24 cellular contexts compared by ENCODE assay signal in the genomic region with DNA sequence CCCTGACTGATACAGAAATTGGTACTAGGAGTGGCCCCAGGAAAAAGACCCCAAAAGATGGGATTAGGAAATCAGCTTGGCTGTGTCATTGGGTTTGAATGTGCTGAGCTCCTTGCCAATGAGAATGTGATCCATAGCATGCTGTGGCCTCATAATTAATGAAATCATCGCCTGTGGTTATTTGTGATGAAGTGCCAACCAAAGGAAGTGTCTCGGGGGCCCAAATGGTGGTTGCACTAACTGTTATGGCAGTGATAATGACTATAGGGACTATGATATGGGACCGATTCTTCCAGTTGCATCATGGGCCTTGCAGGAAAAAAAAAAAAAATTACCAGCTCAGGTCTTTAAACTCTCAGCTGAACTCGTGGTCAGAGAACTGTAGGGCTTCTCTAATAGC. TPM values are rescaled to one million over a fixed set of nuclear protein-coding genes. Genes with fewer than 3 reads are reported as not detected.
DNase-seq lines count a peak whose midpoint lies in the region; ATAC-seq, FAIRE-seq and TF ChIP-seq lines count a peak whose summit lies in the region.
"Had no signal": no experiment of that assay in that cellular context is flagged by ENCODE, and none has a peak within 500 bp of the region (broad histone marks: within the 10 kb centered on the region; RNA-seq: fewer than 3 reads in every experiment).

No MANE protein-coding gene starts in this region.

- FAIRE-seq in small intestine (lab: Jason Lieb, UNC), result no peak
- FAIRE-seq: GM12892, GM18507 had no signal

- peak overlapping the region; percentile 43 for H3K27ac Mint-ChIP-seq in activated CD8-positive, alpha-beta memory T cell treated with anti-CD3 and anti-CD28 coated beads, Interleukin-2, amount 10 ng/mL, durations not matched to agents 7 days and 5 days
- peak overlapping the region; percentile 59 to 96 (median 92) for H3K27ac Mint-ChIP-seq in CD8-positive, alpha-beta memory T cell
- peak overlapping the region; percentile 55 for H3K27ac Mint-ChIP-seq in activated CD8-positive, alpha-beta T cell treated with anti-CD3 and anti-CD28 coated beads for 36 hours
- H3K27ac Mint-ChIP-seq in memory B cell, result peak overlapping the region; percentile 85

- H3K27me3 Mint-ChIP-seq in activated CD8-positive, alpha-beta memory T cell treated with anti-CD3 and anti-CD28 coated beads, Interleukin-2, amount 10 ng/mL, durations not matched to agents 7 days and 5 days, result no peaks in the 10 kb centered on the region
- no peaks in the 10 kb centered on the region for H3K27me3 Mint-ChIP-seq in CD8-positive, alpha-beta memory T cell
- H3K27me3 Mint-ChIP-seq in activated CD8-positive, alpha-beta T cell treated with anti-CD3 and anti-CD28 coated beads for 36 hours, result no peaks in the 10 kb centered on the region
- no peaks in the 10 kb centered on the region for H3K27me3 Mint-ChIP-seq in memory B cell
- H3K27me3 Mint-ChIP-seq: CD4-positive, CD25-positive, alpha-beta regulatory T cell had no signal

- H3K4me3 Mint-ChIP-seq in activated CD8-positive, alpha-beta memory T cell treated with anti-CD3 and anti-CD28 coated beads, Interleukin-2, amount 10 ng/mL, durations not matched to agents 7 days and 5 days, result no peak overlapping the region
- H3K4me3 Mint-ChIP-seq in CD8-positive, alpha-beta memory T cell, result peak overlapping the region; percentile 11 to 76 (median 55)
- no peak overlapping the region for H3K4me3 Mint-ChIP-seq in activated CD8-positive, alpha-beta T cell treated with anti-CD3 and anti-CD28 coated beads for 36 hours
- no peak overlapping the region for H3K4me3 Mint-ChIP-seq in memory B cell
- H3K4me3 Mint-ChIP-seq: CD4-positive, CD25-positive, alpha-beta regulatory T cell had no signal

- H3K36me3 Mint-ChIP-seq in activated CD8-positive, alpha-beta memory T cell treated with anti-CD3 and anti-CD28 coated beads, Interleukin-2, amount 10 ng/mL, durations not matched to agents 7 days and 5 days, result no peaks in the 10 kb centered on the region
- H3K36me3 Mint-ChIP-seq in CD8-positive, alpha-beta memory T cell, result no peaks in the 10 kb centered on the region
- no peaks in the 10 kb centered on the region for H3K36me3 Mint-ChIP-seq in activated CD8-positive, alpha-beta T cell treated with anti-CD3 and anti-CD28 coated beads for 36 hours (ENCODE audit: low read depth)
- H3K36me3 Mint-ChIP-seq in memory B cell, result no peaks in the 10 kb centered on the region
- H3K36me3 Mint-ChIP-seq: CD4-positive, CD25-positive, alpha-beta regulatory T cell had no signal

- peaks cover 28% of the 10 kb centered on the region for H3K4me1 Mint-ChIP-seq in activated CD8-positive, alpha-beta memory T cell treated with anti-CD3 and anti-CD28 coated beads, Interleukin-2, amount 10 ng/mL, durations not matched to agents 7 days and 5 days
- peaks cover 21% of the 10 kb centered on the region in 3 donors for H3K4me1 Mint-ChIP-seq in CD8-positive, alpha-beta memory T cell
- H3K4me1 Mint-ChIP-seq in activated CD8-positive, alpha-beta T cell treated with anti-CD3 and anti-CD28 coated beads for 36 hours (ENCODE audit: low read depth), result peaks cover 22% of the 10 kb centered on the region
- peaks cover 2% of the 10 kb centered on the region for H3K4me1 Mint-ChIP-seq in memory B cell

- H3K9me3 ChIP-seq in CD8-positive, alpha-beta memory T cell (ENCODE audit: low read length), result no peaks in the 10 kb centered on the region
- no peaks in the 10 kb centered on the region for H3K9me3 ChIP-seq in small intestine (ENCODE audit: control insufficient read depth, low read depth)
- H3K9me3 ChIP-seq: BE2C, SJCRH30 had no signal

- POLR2A ChIA-PET in CD8-positive, alpha-beta memory T cell (lab: Charles Lee), result interaction anchor here (1.1 to 2.9 kb wide), 3 partner anchors 22 to 209 kb away, joined by 3 to 12 read pairs (median 4); no protein-coding TSS in a partner anchor
- POLR2A ChIA-PET in activated CD8-positive, alpha-beta T cell treated with anti-CD3 and anti-CD28 coated beads for 36 hours (lab: Charles Lee), result interaction anchor here (0.6 to 2.9 kb wide), 10 partner anchors 10 to 119 kb away, joined by 3 to 11 read pairs (median 6); partner anchors contain the start of gene ZDHHC18

- no peaks in the 10 kb centered on the region for H3K36me3 ChIP-seq in CD8-positive, alpha-beta memory T cell (ENCODE audit: insufficient read depth, low read length)
- no peaks in the 10 kb centered on the region for H3K36me3 ChIP-seq in small intestine (ENCODE audit: control insufficient read depth in 2 of 2, insufficient read depth in 2 of 2, low read length in 2 of 2)
- H3K36me3 ChIP-seq: BE2C, SJCRH30 had no signal

- CTCF ChIA-PET in activated CD8-positive, alpha-beta memory T cell treated with anti-CD3 and anti-CD28 coated beads, Interleukin-2, amount 10 ng/mL, durations not matched to agents 7 days and 5 days (lab: Charles Lee), result interaction anchor here (0.6 to 5.6 kb wide), 27 partner anchors 12 to 276 kb away, joined by 3 to 108 read pairs (median 8); partner anchors contain the start of genes GPN2, PIGV and ZDHHC18
- CTCF ChIA-PET in CD8-positive, alpha-beta memory T cell (lab: Charles Lee), result interaction anchor here (1.2 to 4.9 kb wide), 13 partner anchors 9 to 310 kb away, joined by 3 to 68 read pairs (median 17); partner anchors contain the start of gene PIGV
- CTCF ChIA-PET in activated CD8-positive, alpha-beta T cell treated with anti-CD3 and anti-CD28 coated beads for 36 hours (lab: Charles Lee), result interaction anchor here (0.7 to 5.1 kb wide), 20 partner anchors 10 to 264 kb away, joined by 3 to 82 read pairs (median 4); partner anchors contain the start of genes PIGV and ZDHHC18

- peaks cover 11% of the 10 kb centered on the region for H3K4me1 ChIP-seq in CD8-positive, alpha-beta memory T cell (ENCODE audit: insufficient read depth, low read length)
- H3K4me1 ChIP-seq in small intestine (ENCODE audit: control insufficient read depth in 2 of 2, insufficient read depth in 1 of 2, low read depth in 1 of 2, low read length in 1 of 2), result no peaks in the 10 kb centered on the region
- H3K4me1 ChIP-seq: BE2C, SJCRH30 had no signal

- in situ Hi-C loops in G401 (cut with HindIII; ENCODE audit: low sequenced_read_pairs), result no loop called here

- DNase-seq in activated CD8-positive, alpha-beta memory T cell treated with anti-CD3 and anti-CD28 coated beads, Interleukin-2, amount 10 ng/mL, durations not matched to agents 7 days and 5 days, result no peak
- no peak for DNase-seq in activated CD8-positive, alpha-beta memory T cell treated with anti-CD3 and anti-CD28 coated beads, Interleukin-2, amount 50 U/mL, for 48 hours
- peak in 1 of 5 donors; percentile 60 for DNase-seq in CD8-positive, alpha-beta memory T cell
- DNase-seq in activated CD8-positive, alpha-beta T cell treated with anti-CD3 and anti-CD28 coated beads for 36 hours, result peak; percentile 37
- DNase-seq in memory B cell (ENCODE audit: low spot score in 2 of 2) (no peak), G401 (ENCODE audit: low spot score) (no peak), small intestine (no peak)
- DNase-seq: BE2C; Calu3; CD4-positive, CD25-positive, alpha-beta regulatory T cell; EL; GOT3; NCI-H1417; NCI-H187; NCI-H2107; NCI-H524; NCI-H82; SJCRH30 had no signal

- H3K27ac ChIP-seq in CD8-positive, alpha-beta memory T cell (ENCODE audit: low read depth, low read length), result no peak overlapping the region
- no peak overlapping the region for H3K27ac ChIP-seq in small intestine (ENCODE audit: low read depth in 1 of 2, low read length in 1 of 2)
- H3K27ac ChIP-seq: HL-60, KMS-11, SJCRH30 had no signal

- TF ChIP-seq CTCF in activated CD8-positive, alpha-beta T cell treated with anti-CD3 and anti-CD28 coated beads for 36 hours (IDR thresholded peaks at IDR 0.05), result no peak

- no peak overlapping the region for H3K4me3 ChIP-seq in CD8-positive, alpha-beta memory T cell (ENCODE audit: low read length)
- H3K4me3 ChIP-seq in small intestine (ENCODE audit: low read depth in 1 of 2, low read length in 2 of 2), result no peak overlapping the region
- H3K4me3 ChIP-seq: SJCRH30 had no signal

- H3K9me3 Mint-ChIP-seq in activated CD8-positive, alpha-beta memory T cell treated with anti-CD3 and anti-CD28 coated beads, Interleukin-2, amount 10 ng/mL, durations not matched to agents 7 days and 5 days (ENCODE audit: low read depth), result no peaks in the 10 kb centered on the region
- H3K9me3 Mint-ChIP-seq in CD8-positive, alpha-beta memory T cell, result no peaks in the 10 kb centered on the region
- H3K9me3 Mint-ChIP-seq in activated CD8-positive, alpha-beta T cell treated with anti-CD3 and anti-CD28 coated beads for 36 hours, result no peaks in the 10 kb centered on the region
- H3K9me3 Mint-ChIP-seq in memory B cell, result no peaks in the 10 kb centered on the region
- H3K9me3 Mint-ChIP-seq: CD4-positive, CD25-positive, alpha-beta regulatory T cell had no signal

- peak; percentile 23 for ATAC-seq in activated CD8-positive, alpha-beta memory T cell treated with anti-CD3 and anti-CD28 coated beads, Interleukin-2, amount 10 ng/mL, durations not matched to agents 7 days and 5 days
- no peak for ATAC-seq in activated CD8-positive, alpha-beta T cell treated with anti-CD3 and anti-CD28 coated beads for 36 hours
- no peak for ATAC-seq in memory B cell (ENCODE audit: low read depth)
- ATAC-seq in GM21529 (IDR thresholded peaks at IDR 0.05; ENCODE audit: unreplicated experiment), result no peak
- ATAC-seq: Panc1 had no signal

- H3K27me3 ChIP-seq in CD8-positive, alpha-beta memory T cell (ENCODE audit: insufficient read depth, low read length, poor library complexity, severe bottlenecking), result no peaks in the 10 kb centered on the region
- H3K27me3 ChIP-seq in small intestine (ENCODE audit: control insufficient read depth in 2 of 2, insufficient read depth in 2 of 2, low read length in 2 of 2), result no peaks in the 10 kb centered on the region
- H3K27me3 ChIP-seq: BE2C, SJCRH30 had no signal

- intact Hi-C loops in activated CD8-positive, alpha-beta T cell treated with anti-CD3 and anti-CD28 coated beads for 36 hours (cut with micrococcal nuclease), result loop anchor here (10.0 kb wide), 1 partner anchor 64 kb away; no protein-coding TSS in a partner anchor

- WGBS in small intestine, 3 donors, result 66 to 73% (median 70%) methylated on average over 4 of the region's 4 CpGs

RNA-seq across cellular contexts. Expression of gene ZDHHC18, which starts 15.4 kb away (rescaled TPM):
- total RNA-seq in activated CD8-positive, alpha-beta memory T cell treated with anti-CD3 and anti-CD28 coated beads, Interleukin-2, amount 10 ng/mL, durations not matched to agents 7 days and 5 days, result 10 to 100 TPM; 53.1 to 54.9 TPM
- total RNA-seq in CD8-positive, alpha-beta memory T cell, result 10 to 100 TPM; 61.5 to 66.0 TPM
- polyA plus RNA-seq in CD8-positive, alpha-beta memory T cell, result 21.7 TPM
- total RNA-seq in activated CD8-positive, alpha-beta T cell treated with anti-CD3 and anti-CD28 coated beads for 36 hours, result 10 to 100 TPM; 55.0 to 61.3 TPM
- total RNA-seq in G401 (2014; rRNA removed; shearing (Covaris generic)), result 19.6 and 43.5 TPM in 2 replicates
- 10 to 100 TPM in 1 of 3 donors, 1 to 10 TPM in 2; 7.2 to 10.5 (median 7.8) TPM for polyA plus RNA-seq in small intestine

RNA-seq across cellular contexts. Expression of gene PIGV, which starts 23.3 kb away (rescaled TPM):
- total RNA-seq in activated CD8-positive, alpha-beta memory T cell treated with anti-CD3 and anti-CD28 coated beads, Interleukin-2, amount 10 ng/mL, durations not matched to agents 7 days and 5 days, result 1 to 10 TPM; 8.6 to 9.7 TPM
- 10 to 100 TPM; 23.6 to 24.9 TPM for total RNA-seq in CD8-positive, alpha-beta memory T cell
- polyA plus RNA-seq in CD8-positive, alpha-beta memory T cell, result 19.1 TPM
- 10 to 100 TPM; 21.2 to 23.9 TPM for total RNA-seq in activated CD8-positive, alpha-beta T cell treated with anti-CD3 and anti-CD28 coated beads for 36 hours
- total RNA-seq in G401 (2014; rRNA removed; shearing (Covaris generic)), result 4.0 and 9.1 TPM in 2 replicates
- 10 to 100 TPM in 1 of 3 donors, 1 to 10 TPM in 2; 3.4 to 12.9 (median 4.1) TPM for polyA plus RNA-seq in small intestine

RNA-seq across cellular contexts. Expression of gene SFN, which starts 51.9 kb away (rescaled TPM):
- total RNA-seq in activated CD8-positive, alpha-beta memory T cell treated with anti-CD3 and anti-CD28 coated beads, Interleukin-2, amount 10 ng/mL, durations not matched to agents 7 days and 5 days, result under 1 TPM in 1 of 2 experiments, not detected in 1; 0.73 TPM
- total RNA-seq in CD8-positive, alpha-beta memory T cell, result under 1 TPM in 1 of 2 experiments, not detected in 1; 0.37 TPM
- polyA plus RNA-seq in CD8-positive, alpha-beta memory T cell, result not detected
- total RNA-seq in activated CD8-positive, alpha-beta T cell treated with anti-CD3 and anti-CD28 coated beads for 36 hours, result under 1 TPM; 0.47 to 0.59 TPM
- 58.6 and 67.7 TPM in 2 replicates for total RNA-seq in G401 (2014; rRNA removed; shearing (Covaris generic))
- 100 to 1,000 TPM in 2 of 3 donors, 10 to 100 TPM in 1; 67.8 to 137 (median 128) TPM for polyA plus RNA-seq in small intestine
- polyA plus RNA-seq: CD4-positive, CD25-positive, alpha-beta regulatory T cell had no signal

Comparison
In these comparisons a context has a peak if more than half of its experiments do, and no peak if none do; other contexts are left out.
1. H3K4me3 Mint-ChIP-seq: peak in CD8-positive, alpha-beta memory T cell (7 of 7); none in activated CD8-positive, alpha-beta memory T cell treated with anti-CD3 and anti-CD28 coated beads, Interleukin-2, amount 10 ng/mL, durations not matched to agents 7 days and 5 days (single experiment), activated CD8-positive, alpha-beta T cell treated with anti-CD3 and anti-CD28 coated beads for 36 hours (single experiment) and memory B cell (single experiment).
2. RNA of gene SFN, which starts 51.9 kb away (total RNA-seq): 58.6 to 67.7 TPM in G401; 0.73 TPM in activated CD8-positive, alpha-beta memory T cell treated with anti-CD3 and anti-CD28 coated beads, Interleukin-2, amount 10 ng/mL, durations not matched to agents 7 days and 5 days, 0.47 to 0.59 TPM in activated CD8-positive, alpha-beta T cell treated with anti-CD3 and anti-CD28 coated beads for 36 hours and 0.37 TPM in CD8-positive, alpha-beta memory T cell; every median in the first group is over 10 times any median in the second.
3. Peak in every context shown above with its lines, with median percentiles within 50 percentile points of each other: H3K27ac Mint-ChIP-seq.